In the genomic region with DNA sequence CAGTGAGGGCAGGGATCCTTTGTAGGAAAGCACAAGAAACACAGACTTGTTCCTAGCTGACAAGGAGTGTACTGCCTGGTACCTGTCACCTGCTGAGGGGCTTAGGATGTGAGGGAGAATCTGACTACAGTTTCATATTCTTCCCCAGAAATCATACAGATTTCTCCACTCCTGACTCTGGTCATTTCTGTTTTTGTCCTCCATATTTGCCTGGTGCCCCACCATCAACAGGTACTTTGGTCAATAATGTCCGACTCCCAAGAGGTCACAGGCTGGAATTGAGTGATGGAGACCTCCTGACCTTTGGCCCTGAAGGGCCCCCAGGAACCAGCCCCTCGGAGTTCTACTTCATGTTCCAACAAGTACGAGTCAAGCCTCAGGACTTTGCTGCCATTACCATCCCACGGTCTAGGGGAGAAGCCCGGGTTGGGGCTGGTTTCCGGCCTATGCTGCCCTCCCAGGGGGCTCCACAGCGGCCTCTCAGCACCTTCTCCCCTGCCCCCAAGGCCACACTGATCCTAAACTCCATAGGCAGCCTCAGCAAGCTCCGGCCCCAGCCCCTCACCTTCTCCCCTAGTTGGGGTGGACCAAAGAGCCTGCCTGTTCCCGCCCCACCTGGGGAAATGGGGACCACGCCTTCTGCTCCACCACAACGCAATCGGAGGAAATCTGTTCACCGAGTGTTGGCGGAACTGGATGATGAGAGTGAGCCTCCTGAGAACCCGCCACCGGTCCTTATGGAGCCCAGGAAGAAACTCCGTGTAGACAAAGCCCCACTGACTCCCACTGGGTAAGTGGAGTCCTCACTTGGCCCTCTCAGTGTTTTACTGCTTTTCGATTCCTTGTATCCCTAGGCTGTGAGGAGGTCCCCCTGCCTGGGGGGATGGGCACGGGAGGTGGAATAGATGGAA, we compare ENCODE assay signal across 1 cellular context.
A peak's percentile ranks its signal among the peaks of the same experiment; 100 is the strongest.
TF ChIP-seq lines count a peak whose summit lies in the region.

No MANE protein-coding gene starts in this region.

TF ChIP-seq in H1, 55 proteins besides CTCF, POLR2A, EP300 and RAD21:
- TF ChIP-seq, protein P1, sequence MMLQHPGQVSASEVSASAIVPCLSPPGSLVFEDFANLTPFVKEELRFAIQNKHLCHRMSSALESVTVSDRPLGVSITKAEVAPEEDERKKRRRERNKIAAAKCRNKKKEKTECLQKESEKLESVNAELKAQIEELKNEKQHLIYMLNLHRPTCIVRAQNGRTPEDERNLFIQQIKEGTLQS (IDR thresholded peaks at IDR 0.05; ENCODE audit: insufficient read depth, low read depth, low read length), result no peak
- TF ChIP-seq, protein P2, sequence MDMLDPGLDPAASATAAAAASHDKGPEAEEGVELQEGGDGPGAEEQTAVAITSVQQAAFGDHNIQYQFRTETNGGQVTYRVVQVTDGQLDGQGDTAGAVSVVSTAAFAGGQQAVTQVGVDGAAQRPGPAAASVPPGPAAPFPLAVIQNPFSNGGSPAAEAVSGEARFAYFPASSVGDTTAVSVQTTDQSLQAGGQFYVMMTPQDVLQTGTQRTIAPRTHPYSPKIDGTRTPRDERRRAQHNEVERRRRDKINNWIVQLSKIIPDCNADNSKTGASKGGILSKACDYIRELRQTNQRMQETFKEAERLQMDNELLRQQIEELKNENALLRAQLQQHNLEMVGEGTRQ (IDR thresholded peaks at IDR 0.05; ENCODE audit: low read length), result peak; percentile 9; the same call in 1 of the 2 replicates
- no peak for TF ChIP-seq SP4 (IDR thresholded peaks at IDR 0.05; ENCODE audit: low read length)
- no peak for TF ChIP-seq SRF (IDR thresholded peaks at IDR 0.05; ENCODE audit: low read depth, low read length)
- TF ChIP-seq TEAD4 (IDR thresholded peaks at IDR 0.05; ENCODE audit: low read depth, low read length), result no peak
- TF ChIP-seq, protein P3, sequence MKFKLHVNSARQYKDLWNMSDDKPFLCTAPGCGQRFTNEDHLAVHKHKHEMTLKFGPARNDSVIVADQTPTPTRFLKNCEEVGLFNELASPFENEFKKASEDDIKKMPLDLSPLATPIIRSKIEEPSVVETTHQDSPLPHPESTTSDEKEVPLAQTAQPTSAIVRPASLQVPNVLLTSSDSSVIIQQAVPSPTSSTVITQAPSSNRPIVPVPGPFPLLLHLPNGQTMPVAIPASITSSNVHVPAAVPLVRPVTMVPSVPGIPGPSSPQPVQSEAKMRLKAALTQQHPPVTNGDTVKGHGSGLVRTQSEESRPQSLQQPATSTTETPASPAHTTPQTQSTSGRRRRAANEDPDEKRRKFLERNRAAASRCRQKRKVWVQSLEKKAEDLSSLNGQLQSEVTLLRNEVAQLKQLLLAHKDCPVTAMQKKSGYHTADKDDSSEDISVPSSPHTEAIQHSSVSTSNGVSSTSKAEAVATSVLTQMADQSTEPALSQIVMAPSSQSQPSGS (IDR thresholded peaks at IDR 0.05; ENCODE audit: low read length), result peak; percentile 43; the same call in 1 of the 2 replicates
- no peak for TF ChIP-seq BRCA1 (IDR thresholded peaks at IDR 0.05; ENCODE audit: low read depth, low read length)
- TF ChIP-seq SIRT6 (IDR thresholded peaks at IDR 0.05; ENCODE audit: low read length), result no peak
TF ChIP-seq in H1: peak in this region for 2.
